Comparison of ENCODE assay signal across 1 cellular context in the genomic region with DNA sequence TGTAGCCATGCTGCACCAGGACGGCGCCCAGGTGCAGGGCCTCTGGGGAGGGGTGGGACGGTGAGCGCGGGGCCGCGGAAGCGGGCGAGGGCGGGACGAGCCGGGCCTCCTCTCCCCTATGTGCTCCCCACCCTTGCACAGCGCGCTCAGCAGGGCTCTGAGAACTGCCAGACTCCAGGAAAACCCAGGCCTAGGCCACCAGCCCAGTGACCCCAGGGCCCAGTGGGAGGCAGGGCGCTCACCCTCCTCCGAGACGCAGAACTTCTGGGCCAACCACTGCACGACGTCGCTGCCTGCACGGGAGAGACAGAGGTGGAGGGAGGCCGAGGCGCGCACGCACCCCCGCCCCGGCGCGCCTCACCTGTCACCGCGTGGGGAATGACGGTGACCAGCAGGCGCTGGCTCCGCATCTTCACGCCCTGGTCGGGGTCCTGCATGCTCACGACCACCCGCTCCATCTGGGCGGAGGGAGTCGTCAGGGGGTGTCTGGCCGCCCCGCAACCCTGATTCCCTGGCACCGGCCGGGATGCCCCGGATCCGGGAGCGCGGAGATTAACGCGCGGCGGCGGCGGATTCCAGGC.
TF ChIP-seq lines count a peak whose summit lies in the region.

No MANE protein-coding gene starts in this region.

TF ChIP-seq in HepG2, 621 proteins besides CTCF, POLR2A, EP300 and RAD21 (continues in another document):
- TF ChIP-seq, protein P1, sequence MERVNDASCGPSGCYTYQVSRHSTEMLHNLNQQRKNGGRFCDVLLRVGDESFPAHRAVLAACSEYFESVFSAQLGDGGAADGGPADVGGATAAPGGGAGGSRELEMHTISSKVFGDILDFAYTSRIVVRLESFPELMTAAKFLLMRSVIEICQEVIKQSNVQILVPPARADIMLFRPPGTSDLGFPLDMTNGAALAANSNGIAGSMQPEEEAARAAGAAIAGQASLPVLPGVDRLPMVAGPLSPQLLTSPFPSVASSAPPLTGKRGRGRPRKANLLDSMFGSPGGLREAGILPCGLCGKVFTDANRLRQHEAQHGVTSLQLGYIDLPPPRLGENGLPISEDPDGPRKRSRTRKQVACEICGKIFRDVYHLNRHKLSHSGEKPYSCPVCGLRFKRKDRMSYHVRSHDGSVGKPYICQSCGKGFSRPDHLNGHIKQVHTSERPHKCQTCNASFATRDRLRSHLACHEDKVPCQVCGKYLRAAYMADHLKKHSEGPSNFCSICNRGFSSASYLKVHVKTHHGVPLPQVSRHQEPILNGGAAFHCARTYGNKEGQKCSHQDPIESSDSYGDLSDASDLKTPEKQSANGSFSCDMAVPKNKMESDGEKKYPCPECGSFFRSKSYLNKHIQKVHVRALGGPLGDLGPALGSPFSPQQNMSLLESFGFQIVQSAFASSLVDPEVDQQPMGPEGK (CRISPR knock-in tag; IDR thresholded peaks at IDR 0.05) = peak; percentile 19; the same call in 1 of the 2 replicates
- TF ChIP-seq SP4 (CRISPR knock-in tag; IDR thresholded peaks at IDR 0.05) = no peak
- no peak for TF ChIP-seq NCOA1 (CRISPR knock-in tag; IDR thresholded peaks at IDR 0.05)
- no peak for TF ChIP-seq KLF16 (CRISPR knock-in tag; IDR thresholded peaks at IDR 0.05)
- TF ChIP-seq ZNF883 (CRISPR knock-in tag; IDR thresholded peaks at IDR 0.05; ENCODE audit: not compliant biosample characterization) = no peak
- TF ChIP-seq ZNF354B (CRISPR knock-in tag; IDR thresholded peaks at IDR 0.05) = no peak
- TF ChIP-seq, protein P2, sequence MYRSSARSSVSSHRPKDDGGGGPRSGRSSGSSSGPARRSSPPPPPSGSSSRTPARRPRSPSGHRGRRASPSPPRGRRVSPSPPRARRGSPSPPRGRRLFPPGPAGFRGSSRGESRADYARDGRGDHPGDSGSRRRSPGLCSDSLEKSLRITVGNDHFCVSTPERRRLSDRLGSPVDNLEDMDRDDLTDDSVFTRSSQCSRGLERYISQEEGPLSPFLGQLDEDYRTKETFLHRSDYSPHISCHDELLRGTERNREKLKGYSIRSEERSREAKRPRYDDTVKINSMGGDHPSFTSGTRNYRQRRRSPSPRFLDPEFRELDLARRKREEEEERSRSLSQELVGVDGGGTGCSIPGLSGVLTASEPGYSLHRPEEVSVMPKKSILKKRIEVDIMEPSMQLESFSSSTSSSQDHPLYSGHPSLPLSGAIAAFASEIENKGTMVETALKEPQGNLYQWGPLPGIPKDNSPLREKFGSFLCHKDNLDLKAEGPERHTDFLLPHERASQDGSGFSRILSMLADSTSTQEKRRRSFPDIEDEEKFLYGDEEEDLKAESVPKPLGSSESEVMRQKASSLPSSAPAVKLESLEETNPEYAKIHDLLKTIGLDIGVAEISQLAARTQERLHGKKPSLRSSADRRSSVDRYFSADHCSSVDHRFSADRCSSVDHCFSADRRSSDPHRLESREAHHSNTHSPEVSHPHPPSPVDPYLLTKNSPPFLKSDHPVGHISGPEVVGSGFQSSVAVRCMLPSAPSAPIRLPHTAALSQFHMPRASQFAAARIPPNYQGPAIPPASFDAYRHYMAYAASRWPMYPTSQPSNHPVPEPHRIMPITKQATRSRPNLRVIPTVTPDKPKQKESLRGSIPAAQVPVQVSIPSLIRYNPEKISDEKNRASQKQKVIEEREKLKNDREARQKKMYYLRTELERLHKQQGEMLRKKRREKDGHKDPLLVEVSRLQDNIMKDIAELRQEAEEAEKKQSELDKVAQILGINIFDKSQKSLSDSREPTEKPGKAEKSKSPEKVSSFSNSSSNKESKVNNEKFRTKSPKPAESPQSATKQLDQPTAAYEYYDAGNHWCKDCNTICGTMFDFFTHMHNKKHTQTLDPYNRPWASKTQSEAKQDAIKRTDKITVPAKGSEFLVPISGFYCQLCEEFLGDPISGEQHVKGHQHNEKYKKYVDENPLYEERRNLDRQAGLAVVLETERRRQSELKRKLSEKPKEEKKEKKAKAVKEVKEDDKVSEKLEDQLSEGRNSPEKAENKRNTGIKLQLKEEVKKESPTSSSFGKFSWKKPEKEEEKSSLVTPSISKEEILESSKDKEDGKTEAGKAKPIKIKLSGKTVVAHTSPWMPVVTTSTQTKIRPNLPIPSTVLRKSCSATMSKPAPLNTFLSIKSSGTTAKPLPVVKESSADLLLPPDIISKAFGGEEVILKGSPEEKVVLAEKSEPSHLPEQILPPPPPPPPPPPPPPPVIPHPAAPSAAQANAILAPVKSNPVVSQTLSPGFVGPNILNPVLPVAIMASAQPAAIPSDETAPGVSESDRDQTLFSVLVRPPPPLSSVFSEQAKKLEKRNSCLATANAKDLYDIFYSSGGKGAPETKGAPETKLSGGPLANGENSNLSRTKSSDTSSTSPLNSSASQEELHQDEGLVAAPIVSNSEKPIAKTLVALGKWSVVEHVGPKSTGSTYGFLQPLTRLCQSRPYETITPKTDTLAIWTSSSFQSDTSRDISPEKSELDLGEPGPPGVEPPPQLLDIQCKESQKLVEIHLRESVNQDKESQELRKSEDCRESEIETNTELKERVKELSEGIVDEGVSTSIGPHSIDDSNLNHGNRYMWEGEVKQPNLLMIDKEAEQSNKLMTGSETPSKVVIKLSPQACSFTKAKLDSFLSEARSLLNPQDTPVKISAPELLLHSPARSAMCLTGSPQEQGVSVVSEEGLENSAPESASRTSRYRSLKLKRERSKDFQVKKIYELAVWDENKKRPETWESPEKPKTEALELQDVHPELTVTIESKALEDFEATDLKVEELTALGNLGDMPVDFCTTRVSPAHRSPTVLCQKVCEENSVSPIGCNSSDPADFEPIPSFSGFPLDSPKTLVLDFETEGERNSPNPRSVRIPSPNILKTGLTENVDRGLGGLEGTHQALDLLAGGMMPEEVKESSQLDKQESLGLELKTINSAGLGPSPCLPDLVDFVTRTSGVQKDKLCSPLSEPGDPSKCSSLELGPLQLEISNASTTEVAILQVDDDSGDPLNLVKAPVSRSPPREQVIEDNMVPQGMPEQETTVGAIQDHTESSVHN (CRISPR knock-in tag; IDR thresholded peaks at IDR 0.05) = no peak
- TF ChIP-seq NFIB (CRISPR knock-in tag; IDR thresholded peaks at IDR 0.05; ENCODE audit: borderline replicate concordance) = no peak
- TF ChIP-seq, protein P3, sequence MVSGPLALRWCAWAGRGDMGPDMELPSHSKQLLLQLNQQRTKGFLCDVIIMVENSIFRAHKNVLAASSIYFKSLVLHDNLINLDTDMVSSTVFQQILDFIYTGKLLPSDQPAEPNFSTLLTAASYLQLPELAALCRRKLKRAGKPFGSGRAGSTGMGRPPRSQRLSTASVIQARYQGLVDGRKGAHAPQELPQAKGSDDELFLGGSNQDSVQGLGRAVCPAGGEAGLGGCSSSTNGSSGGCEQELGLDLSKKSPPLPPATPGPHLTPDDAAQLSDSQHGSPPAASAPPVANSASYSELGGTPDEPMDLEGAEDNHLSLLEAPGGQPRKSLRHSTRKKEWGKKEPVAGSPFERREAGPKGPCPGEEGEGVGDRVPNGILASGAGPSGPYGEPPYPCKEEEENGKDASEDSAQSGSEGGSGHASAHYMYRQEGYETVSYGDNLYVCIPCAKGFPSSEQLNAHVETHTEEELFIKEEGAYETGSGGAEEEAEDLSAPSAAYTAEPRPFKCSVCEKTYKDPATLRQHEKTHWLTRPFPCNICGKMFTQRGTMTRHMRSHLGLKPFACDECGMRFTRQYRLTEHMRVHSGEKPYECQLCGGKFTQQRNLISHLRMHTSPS (CRISPR knock-in tag; IDR thresholded peaks at IDR 0.05; ENCODE audit: low read depth) = no peak
- no peak for TF ChIP-seq BRCA1 (CRISPR knock-in tag; IDR thresholded peaks at IDR 0.05)
- no peak for TF ChIP-seq KMT2B (CRISPR knock-in tag; IDR thresholded peaks at IDR 0.05)
- TF ChIP-seq, protein P4, sequence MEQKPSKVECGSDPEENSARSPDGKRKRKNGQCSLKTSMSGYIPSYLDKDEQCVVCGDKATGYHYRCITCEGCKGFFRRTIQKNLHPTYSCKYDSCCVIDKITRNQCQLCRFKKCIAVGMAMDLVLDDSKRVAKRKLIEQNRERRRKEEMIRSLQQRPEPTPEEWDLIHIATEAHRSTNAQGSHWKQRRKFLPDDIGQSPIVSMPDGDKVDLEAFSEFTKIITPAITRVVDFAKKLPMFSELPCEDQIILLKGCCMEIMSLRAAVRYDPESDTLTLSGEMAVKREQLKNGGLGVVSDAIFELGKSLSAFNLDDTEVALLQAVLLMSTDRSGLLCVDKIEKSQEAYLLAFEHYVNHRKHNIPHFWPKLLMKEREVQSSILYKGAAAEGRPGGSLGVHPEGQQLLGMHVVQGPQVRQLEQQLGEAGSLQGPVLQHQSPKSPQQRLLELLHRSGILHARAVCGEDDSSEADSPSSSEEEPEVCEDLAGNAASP (CRISPR knock-in tag; IDR thresholded peaks at IDR 0.05; ENCODE audit: borderline replicate concordance) = no peak
- TF ChIP-seq ZSCAN22 (CRISPR knock-in tag; IDR thresholded peaks at IDR 0.05) = no peak
- no peak for TF ChIP-seq ZNF552 (CRISPR knock-in tag; IDR thresholded peaks at IDR 0.05; ENCODE audit: borderline replicate concordance)
- TF ChIP-seq ZNF296 (CRISPR knock-in tag; conservative IDR thresholded peaks at IDR 0.05) = no peak
- no peak for TF ChIP-seq ZNF737 (CRISPR knock-in tag; IDR thresholded peaks at IDR 0.05; ENCODE audit: borderline replicate concordance)
- no peak for TF ChIP-seq ZFP36L1 (CRISPR knock-in tag; IDR thresholded peaks at IDR 0.05)
- TF ChIP-seq, protein P5, sequence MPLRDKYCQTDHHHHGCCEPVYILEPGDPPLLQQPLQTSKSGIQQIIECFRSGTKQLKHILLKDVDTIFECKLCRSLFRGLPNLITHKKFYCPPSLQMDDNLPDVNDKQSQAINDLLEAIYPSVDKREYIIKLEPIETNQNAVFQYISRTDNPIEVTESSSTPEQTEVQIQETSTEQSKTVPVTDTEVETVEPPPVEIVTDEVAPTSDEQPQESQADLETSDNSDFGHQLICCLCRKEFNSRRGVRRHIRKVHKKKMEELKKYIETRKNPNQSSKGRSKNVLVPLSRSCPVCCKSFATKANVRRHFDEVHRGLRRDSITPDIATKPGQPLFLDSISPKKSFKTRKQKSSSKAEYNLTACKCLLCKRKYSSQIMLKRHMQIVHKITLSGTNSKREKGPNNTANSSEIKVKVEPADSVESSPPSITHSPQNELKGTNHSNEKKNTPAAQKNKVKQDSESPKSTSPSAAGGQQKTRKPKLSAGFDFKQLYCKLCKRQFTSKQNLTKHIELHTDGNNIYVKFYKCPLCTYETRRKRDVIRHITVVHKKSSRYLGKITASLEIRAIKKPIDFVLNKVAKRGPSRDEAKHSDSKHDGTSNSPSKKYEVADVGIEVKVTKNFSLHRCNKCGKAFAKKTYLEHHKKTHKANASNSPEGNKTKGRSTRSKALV (CRISPR knock-in tag; IDR thresholded peaks at IDR 0.05) = peak; percentile 86
- TF ChIP-seq TARDBP (CRISPR knock-in tag; IDR thresholded peaks at IDR 0.05) = no peak
- TF ChIP-seq ZNF234 (CRISPR knock-in tag; conservative IDR thresholded peaks at IDR 0.05) = no peak
- TF ChIP-seq, protein P6, sequence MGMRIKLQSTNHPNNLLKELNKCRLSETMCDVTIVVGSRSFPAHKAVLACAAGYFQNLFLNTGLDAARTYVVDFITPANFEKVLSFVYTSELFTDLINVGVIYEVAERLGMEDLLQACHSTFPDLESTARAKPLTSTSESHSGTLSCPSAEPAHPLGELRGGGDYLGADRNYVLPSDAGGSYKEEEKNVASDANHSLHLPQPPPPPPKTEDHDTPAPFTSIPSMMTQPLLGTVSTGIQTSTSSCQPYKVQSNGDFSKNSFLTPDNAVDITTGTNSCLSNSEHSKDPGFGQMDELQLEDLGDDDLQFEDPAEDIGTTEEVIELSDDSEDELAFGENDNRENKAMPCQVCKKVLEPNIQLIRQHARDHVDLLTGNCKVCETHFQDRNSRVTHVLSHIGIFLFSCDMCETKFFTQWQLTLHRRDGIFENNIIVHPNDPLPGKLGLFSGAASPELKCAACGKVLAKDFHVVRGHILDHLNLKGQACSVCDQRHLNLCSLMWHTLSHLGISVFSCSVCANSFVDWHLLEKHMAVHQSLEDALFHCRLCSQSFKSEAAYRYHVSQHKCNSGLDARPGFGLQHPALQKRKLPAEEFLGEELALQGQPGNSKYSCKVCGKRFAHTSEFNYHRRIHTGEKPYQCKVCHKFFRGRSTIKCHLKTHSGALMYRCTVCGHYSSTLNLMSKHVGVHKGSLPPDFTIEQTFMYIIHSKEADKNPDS (CRISPR knock-in tag; IDR thresholded peaks at IDR 0.05) = no peak
- no peak for TF ChIP-seq RORA (CRISPR knock-in tag; IDR thresholded peaks at IDR 0.05)
- TF ChIP-seq, protein P7, sequence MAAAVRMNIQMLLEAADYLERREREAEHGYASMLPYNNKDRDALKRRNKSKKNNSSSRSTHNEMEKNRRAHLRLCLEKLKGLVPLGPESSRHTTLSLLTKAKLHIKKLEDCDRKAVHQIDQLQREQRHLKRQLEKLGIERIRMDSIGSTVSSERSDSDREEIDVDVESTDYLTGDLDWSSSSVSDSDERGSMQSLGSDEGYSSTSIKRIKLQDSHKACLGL (CRISPR knock-in tag; IDR thresholded peaks at IDR 0.05) = peak; percentile 44; the same call in 1 of the 2 replicates
- TF ChIP-seq, protein P8, sequence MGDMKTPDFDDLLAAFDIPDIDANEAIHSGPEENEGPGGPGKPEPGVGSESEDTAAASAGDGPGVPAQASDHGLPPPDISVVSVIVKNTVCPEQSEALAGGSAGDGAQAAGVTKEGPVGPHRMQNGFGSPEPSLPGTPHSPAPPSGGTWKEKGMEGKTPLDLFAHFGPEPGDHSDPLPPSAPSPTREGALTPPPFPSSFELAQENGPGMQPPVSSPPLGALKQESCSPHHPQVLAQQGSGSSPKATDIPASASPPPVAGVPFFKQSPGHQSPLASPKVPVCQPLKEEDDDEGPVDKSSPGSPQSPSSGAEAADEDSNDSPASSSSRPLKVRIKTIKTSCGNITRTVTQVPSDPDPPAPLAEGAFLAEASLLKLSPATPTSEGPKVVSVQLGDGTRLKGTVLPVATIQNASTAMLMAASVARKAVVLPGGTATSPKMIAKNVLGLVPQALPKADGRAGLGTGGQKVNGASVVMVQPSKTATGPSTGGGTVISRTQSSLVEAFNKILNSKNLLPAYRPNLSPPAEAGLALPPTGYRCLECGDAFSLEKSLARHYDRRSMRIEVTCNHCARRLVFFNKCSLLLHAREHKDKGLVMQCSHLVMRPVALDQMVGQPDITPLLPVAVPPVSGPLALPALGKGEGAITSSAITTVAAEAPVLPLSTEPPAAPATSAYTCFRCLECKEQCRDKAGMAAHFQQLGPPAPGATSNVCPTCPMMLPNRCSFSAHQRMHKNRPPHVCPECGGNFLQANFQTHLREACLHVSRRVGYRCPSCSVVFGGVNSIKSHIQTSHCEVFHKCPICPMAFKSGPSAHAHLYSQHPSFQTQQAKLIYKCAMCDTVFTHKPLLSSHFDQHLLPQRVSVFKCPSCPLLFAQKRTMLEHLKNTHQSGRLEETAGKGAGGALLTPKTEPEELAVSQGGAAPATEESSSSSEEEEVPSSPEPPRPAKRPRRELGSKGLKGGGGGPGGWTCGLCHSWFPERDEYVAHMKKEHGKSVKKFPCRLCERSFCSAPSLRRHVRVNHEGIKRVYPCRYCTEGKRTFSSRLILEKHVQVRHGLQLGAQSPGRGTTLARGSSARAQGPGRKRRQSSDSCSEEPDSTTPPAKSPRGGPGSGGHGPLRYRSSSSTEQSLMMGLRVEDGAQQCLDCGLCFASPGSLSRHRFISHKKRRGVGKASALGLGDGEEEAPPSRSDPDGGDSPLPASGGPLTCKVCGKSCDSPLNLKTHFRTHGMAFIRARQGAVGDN (CRISPR knock-in tag; IDR thresholded peaks at IDR 0.05) = peak; percentile 82
- TF ChIP-seq ZNF235 (CRISPR knock-in tag; IDR thresholded peaks at IDR 0.05; ENCODE audit: borderline replicate concordance) = no peak
- TF ChIP-seq ZNF768 (CRISPR knock-in tag; IDR thresholded peaks at IDR 0.05) = peak; percentile 24; the same call in 1 of the 2 replicates
- no peak for TF ChIP-seq ZNF75D (CRISPR knock-in tag; IDR thresholded peaks at IDR 0.05; ENCODE audit: borderline replicate concordance)
- no peak for TF ChIP-seq ZNF326 (CRISPR knock-in tag; IDR thresholded peaks at IDR 0.05; ENCODE audit: borderline replicate concordance)
